Comparison of ENCODE assay signal across 8 cellular contexts in genomic region chr20:19815553-19815991, GRCh38. TPM values are rescaled to one million over a fixed set of nuclear protein-coding genes. Genes with fewer than 3 reads are reported as not detected.
DNase-seq lines count a peak whose midpoint lies in the region; ATAC-seq and TF ChIP-seq lines count a peak whose summit lies in the region.

No MANE protein-coding gene starts in this region.

- H3K4me3 ChIP-seq in RWPE2 (ENCODE audit: severe bottlenecking) = no peak overlapping the region
- no peak overlapping the region for H3K4me3 ChIP-seq in gastrocnemius medialis

- H3K27me3 ChIP-seq in RWPE2 (ENCODE audit: insufficient read depth, poor library complexity, severe bottlenecking) (no peaks in the 10 kb centered on the region), gastrocnemius medialis (no peaks in the 10 kb centered on the region)

- no peaks in the 10 kb centered on the region for H3K9me3 Mint-ChIP-seq in T-helper 2 cell treated with Interferon-gamma antibody and Interleukin-4, amounts not matched to agents 5 μg/mL and 100 μg/mL, for 36 hours
- no peaks in the 10 kb centered on the region for H3K9me3 Mint-ChIP-seq in activated CD8-positive, alpha-beta memory T cell treated with anti-CD3 and anti-CD28 coated beads, Interleukin-2, amount 10 ng/mL, durations not matched to agents 7 days and 5 days (ENCODE audit: low read depth)

- TF ChIP-seq POLR2A in gastrocnemius medialis (IDR thresholded peaks at IDR 0.05) = no peak

- H3K4me1 ChIP-seq in RWPE2 (ENCODE audit: insufficient read depth, poor library complexity, severe bottlenecking) = peaks cover 36% of the 10 kb centered on the region
- peaks cover 21 to 36% of the 10 kb centered on the region in 2 donors for H3K4me1 ChIP-seq in gastrocnemius medialis

- peak; percentile 23 for TF ChIP-seq CTCF in RWPE2 (IDR thresholded peaks at IDR 0.05; ENCODE audit: poor library complexity, severe bottlenecking)
- TF ChIP-seq CTCF in gastrocnemius medialis (IDR thresholded peaks at IDR 0.05 in 4 of 5, conservative IDR thresholded peaks at IDR 0.05 in 1 of 5) = no peak

- H3K27ac ChIP-seq in RWPE2 (ENCODE audit: poor library complexity, severe bottlenecking) (peak overlapping the region; percentile 97), gastrocnemius medialis (peak overlapping the region; percentile 27 to 65 (median 53))

- H3K4me3 Mint-ChIP-seq in T-helper 2 cell treated with Interferon-gamma antibody and Interleukin-4, amounts not matched to agents 5 μg/mL and 100 μg/mL, for 36 hours = no peak overlapping the region
- H3K4me3 Mint-ChIP-seq in activated CD8-positive, alpha-beta memory T cell treated with anti-CD3 and anti-CD28 coated beads, Interleukin-2, amount 10 ng/mL, durations not matched to agents 7 days and 5 days = no peak overlapping the region

- in situ Hi-C loops in gastrocnemius medialis (cut with MboI; ENCODE audit: low sequenced_read_pairs in 4 of 4) = no loop called here

- H3K27me3 Mint-ChIP-seq in T-helper 2 cell treated with Interferon-gamma antibody and Interleukin-4, amounts not matched to agents 5 μg/mL and 100 μg/mL, for 36 hours (ENCODE audit: low read depth) = peaks cover 15% of the 10 kb centered on the region
- H3K27me3 Mint-ChIP-seq in activated CD8-positive, alpha-beta memory T cell treated with anti-CD3 and anti-CD28 coated beads, Interleukin-2, amount 10 ng/mL, durations not matched to agents 7 days and 5 days = peaks cover 22% of the 10 kb centered on the region

- peak; percentile 57 for ATAC-seq in GM18868 (IDR thresholded peaks at IDR 0.05; ENCODE audit: unreplicated experiment)
- peak; percentile 95 for ATAC-seq in RWPE2 (ENCODE audit: low read depth)
- peak; percentile 86 to 88 for ATAC-seq in gastrocnemius medialis
- ATAC-seq in activated CD8-positive, alpha-beta memory T cell treated with anti-CD3 and anti-CD28 coated beads, Interleukin-2, amount 10 ng/mL, durations not matched to agents 7 days and 5 days = no peak

- H3K4me1 Mint-ChIP-seq in T-helper 2 cell treated with Interferon-gamma antibody and Interleukin-4, amounts not matched to agents 5 μg/mL and 100 μg/mL, for 36 hours (ENCODE audit: low read depth) = no peaks in the 10 kb centered on the region
- peaks cover 12% of the 10 kb centered on the region for H3K4me1 Mint-ChIP-seq in activated CD8-positive, alpha-beta memory T cell treated with anti-CD3 and anti-CD28 coated beads, Interleukin-2, amount 10 ng/mL, durations not matched to agents 7 days and 5 days

- CTCF ChIA-PET in activated CD8-positive, alpha-beta memory T cell treated with anti-CD3 and anti-CD28 coated beads, Interleukin-2, amount 10 ng/mL, durations not matched to agents 7 days and 5 days (lab: Charles Lee) = no interaction called here

- H3K36me3 ChIP-seq in RWPE2 (ENCODE audit: low read depth) (no peaks in the 10 kb centered on the region), gastrocnemius medialis (no peaks in the 10 kb centered on the region)

- no peaks in the 10 kb centered on the region for H3K9me3 ChIP-seq in RWPE2 (ENCODE audit: severe bottlenecking)
- H3K9me3 ChIP-seq in gastrocnemius medialis = no peaks in the 10 kb centered on the region

- H3K36me3 Mint-ChIP-seq in T-helper 2 cell treated with Interferon-gamma antibody and Interleukin-4, amounts not matched to agents 5 μg/mL and 100 μg/mL, for 36 hours (ENCODE audit: low read depth) = no peaks in the 10 kb centered on the region
- H3K36me3 Mint-ChIP-seq in activated CD8-positive, alpha-beta memory T cell treated with anti-CD3 and anti-CD28 coated beads, Interleukin-2, amount 10 ng/mL, durations not matched to agents 7 days and 5 days = no peaks in the 10 kb centered on the region

- DNase-seq in RWPE2 (ENCODE audit: low spot score) (peak; percentile 92), fibroblast of the conjunctiva (ENCODE audit: low read depth) (peak; percentile 84), gastrocnemius medialis (peak in 1 of 2 donors; percentile 27), NCI-H2171 treated with DMSO at 0.1 percent for 48 hours (lab: John Stamatoyannopoulos, UW) (no peak), cerebellar nuclear complex (lab: John Stamatoyannopoulos, UW) (no peak)
- DNase-seq in T-helper 2 cell treated with Interferon-gamma antibody and Interleukin-4, amounts not matched to agents 5 μg/mL and 100 μg/mL, for 36 hours (ENCODE audit: low spot score) = no peak
- no peak for DNase-seq in activated CD8-positive, alpha-beta memory T cell treated with anti-CD3 and anti-CD28 coated beads, Interleukin-2, amount 10 ng/mL, durations not matched to agents 7 days and 5 days

- no peak overlapping the region for H3K27ac Mint-ChIP-seq in T-helper 2 cell treated with Interferon-gamma antibody and Interleukin-4, amounts not matched to agents 5 μg/mL and 100 μg/mL, for 36 hours
- no peak overlapping the region for H3K27ac Mint-ChIP-seq in activated CD8-positive, alpha-beta memory T cell treated with anti-CD3 and anti-CD28 coated beads, Interleukin-2, amount 10 ng/mL, durations not matched to agents 7 days and 5 days

- intact Hi-C loops in gastrocnemius medialis (cut with DNase I; ENCODE audit: low total_unique reads) = no loop called here

RNA-seq across cellular contexts. Expression of gene RIN2, which starts 57.5 kb away (rescaled TPM):
- total RNA-seq in gastrocnemius medialis = 10 to 100 TPM; 17.9 to 30.9 (median 22.6) TPM
- not detected for total RNA-seq in activated CD8-positive, alpha-beta memory T cell treated with anti-CD3 and anti-CD28 coated beads, Interleukin-2, amount 10 ng/mL, durations not matched to agents 7 days and 5 days

Comparison
In these comparisons a context has a peak if more than half of its experiments do, and no peak if none do; other contexts are left out.
1. DNase-seq: peak in RWPE2 (single experiment) and fibroblast of the conjunctiva (single experiment); none in NCI-H2171 treated with DMSO at 0.1 percent for 48 hours (single experiment), cerebellar nuclear complex (0 of 2), T-helper 2 cell treated with Interferon-gamma antibody and Interleukin-4, amounts not matched to agents 5 μg/mL and 100 μg/mL, for 36 hours (single experiment) and activated CD8-positive, alpha-beta memory T cell treated with anti-CD3 and anti-CD28 coated beads, Interleukin-2, amount 10 ng/mL, durations not matched to agents 7 days and 5 days (single experiment).
2. RNA of gene RIN2, which starts 57.5 kb away (total RNA-seq): 17.9 to 30.9 TPM in gastrocnemius medialis; not detected in activated CD8-positive, alpha-beta memory T cell treated with anti-CD3 and anti-CD28 coated beads, Interleukin-2, amount 10 ng/mL, durations not matched to agents 7 days and 5 days; every median in the first group is over 10 times any median in the second.